8 cellular contexts compared by ENCODE assay signal in genomic region chr9:101711330-101711941, GRCh38. TPM values are rescaled to one million over a fixed set of nuclear protein-coding genes. Genes with fewer than 3 reads are reported as not detected.
DNase-seq lines count a peak whose midpoint lies in the region; TF ChIP-seq lines count a peak whose summit lies in the region.

No MANE protein-coding gene starts in this region.

- H3K36me3 ChIP-seq in GM23248 (ENCODE audit: low read depth): no peaks in the 10 kb centered on the region

- no peak overlapping the region for H2AFZ ChIP-seq in GM23248

- peaks cover 2% of the 10 kb centered on the region for H3K9me3 Mint-ChIP-seq in chondrocyte (ENCODE audit: low read depth)

- H3K36me3 Mint-ChIP-seq in chondrocyte (ENCODE audit: low read depth): no peaks in the 10 kb centered on the region

- no peaks in the 10 kb centered on the region for H3K9me3 ChIP-seq in GM23248 (ENCODE audit: low read depth)

- no peaks in the 10 kb centered on the region for H3K27me3 ChIP-seq in GM23248 (replicated peaks; ENCODE audit: insufficient read depth)

- no peak overlapping the region for H3K27ac ChIP-seq in GM23248

- H3K4me1 ChIP-seq in GM23248 (ENCODE audit: insufficient read depth): no peaks in the 10 kb centered on the region

- no peaks in the 10 kb centered on the region for H4K20me1 ChIP-seq in GM23248 (ENCODE audit: insufficient read depth)

- in situ Hi-C loops in GM23248 (cut with MboI): no loop called here

- H3K27ac Mint-ChIP-seq in chondrocyte (ENCODE audit: unreplicated experiment): no peak overlapping the region

- no peak overlapping the region for H3K4me3 Mint-ChIP-seq in chondrocyte (ENCODE audit: unreplicated experiment)

- H3F3A ChIP-seq in GM23248 (ENCODE audit: insufficient read depth): no peaks in the 10 kb centered on the region

- no peak overlapping the region for H3K4me2 ChIP-seq in GM23248 (ENCODE audit: unreplicated experiment)

- no peak overlapping the region for H3K9ac ChIP-seq in GM23248

- no peaks in the 10 kb centered on the region for H3K4me1 Mint-ChIP-seq in chondrocyte (ENCODE audit: low read depth)

- peak; percentile 45 for DNase-seq in SIG-M5 treated with dmso at 0.1 percent for 504 hours (lab: John Stamatoyannopoulos, UW; ENCODE audit: unreplicated experiment)
- DNase-seq in SIG-M5 (lab: John Stamatoyannopoulos, UW): no peak
- peak; percentile 22 for DNase-seq in GM23248
- peak; percentile 11 for DNase-seq in MV-4-11 (lab: John Stamatoyannopoulos, UW)
- DNase-seq in chondrocyte (ENCODE audit: low spot score): no peak
- DNase-seq in stimulated activated CD4-positive, alpha-beta T cell treated with anti-CD3 and anti-CD28 coated beads, Interleukin-2, amount 100 ng/mL, for 48 hours: peak; percentile 23 to 35
- DNase-seq in hippocampal formation (lab: John Stamatoyannopoulos, UW): no peak
- no peak for DNase-seq in medulla oblongata (ENCODE audit: extremely low spot score)

- no peak overlapping the region for H3K4me3 ChIP-seq in GM23248

- WGBS in GM23248 (ENCODE audit: low coverage in 1 of 2, low lambda C conversion rate in 2 of 2, missing lambda C conversion rate in 2 of 2), 2 experiments: 64 to 65% methylated on average over 10 of the region's 10 CpGs

- no peaks in the 10 kb centered on the region for H3K79me2 ChIP-seq in GM23248 (ENCODE audit: insufficient read depth)

- H3K9me2 ChIP-seq in GM23248 (ENCODE audit: insufficient read depth): no peaks in the 10 kb centered on the region

- peaks cover 25% of the 10 kb centered on the region for H3K27me3 Mint-ChIP-seq in chondrocyte (ENCODE audit: low read depth)

- TF ChIP-seq CTCF in chondrocyte (IDR thresholded peaks at IDR 0.05): peak; percentile 70

RNA-seq across cellular contexts. Expression of gene GRIN3A, which starts 27.0 kb away (rescaled TPM):
- total RNA-seq in GM23248 (2014; rRNA removed; shearing (Covaris generic)): not detected in 2 replicates
- not detected in 2 replicates for polyA plus RNA-seq in GM23248 (2016; fragmentation: Nextera tagmentation; extraction: Ambion mirVana)
- total RNA-seq in chondrocyte: not detected in 3 replicates

Comparison
In these comparisons a context has a peak if more than half of its experiments do, and no peak if none do; other contexts are left out.
1. DNase-seq: peak in SIG-M5 treated with dmso at 0.1 percent for 504 hours (single experiment), GM23248 (single experiment), MV-4-11 (single experiment) and stimulated activated CD4-positive, alpha-beta T cell treated with anti-CD3 and anti-CD28 coated beads, Interleukin-2, amount 100 ng/mL, for 48 hours (2 of 2); none in SIG-M5 (single experiment), chondrocyte (single experiment), hippocampal formation (0 of 2) and medulla oblongata (single experiment).